ENCODE assay signal across 1 cellular context in genomic region chr1:109274533-109275476, GRCh38.
TF ChIP-seq lines count a peak whose summit lies in the region.

No MANE protein-coding gene starts in this region.

TF ChIP-seq in HepG2, 621 proteins besides CTCF, POLR2A, EP300 and RAD21 (continued from another document and continues in another):
- peak; percentile 94 for TF ChIP-seq ZNF687 (CRISPR knock-in tag; IDR thresholded peaks at IDR 0.05)
- peak; percentile 67; the same call in 1 of the 2 replicates for TF ChIP-seq SP5 (CRISPR knock-in tag; IDR thresholded peaks at IDR 0.05; ENCODE audit: borderline replicate concordance, low read depth)
- no peak for TF ChIP-seq ZNF235 (CRISPR knock-in tag; IDR thresholded peaks at IDR 0.05; ENCODE audit: borderline replicate concordance)
- TF ChIP-seq POLR2G (IDR thresholded peaks at IDR 0.05; ENCODE audit: low read depth, low read length), result peak; percentile 69
- peak; percentile 84 for TF ChIP-seq TFDP2 (CRISPR knock-in tag; IDR thresholded peaks at IDR 0.05)
- TF ChIP-seq ZNF773 (CRISPR knock-in tag; IDR thresholded peaks at IDR 0.05; ENCODE audit: borderline replicate concordance), result no peak
- TF ChIP-seq FOXO4 (CRISPR knock-in tag; conservative IDR thresholded peaks at IDR 0.05), result no peak
- TF ChIP-seq SETDB1 (CRISPR knock-in tag; IDR thresholded peaks at IDR 0.05; ENCODE audit: borderline replicate concordance), result no peak
- no peak for TF ChIP-seq PRDM4 (CRISPR knock-in tag; IDR thresholded peaks at IDR 0.05; ENCODE audit: borderline replicate concordance)
- peak; percentile 82 for TF ChIP-seq GATAD2A (CRISPR knock-in tag; IDR thresholded peaks at IDR 0.05)
- peak; percentile 62; the same call in 1 of the 2 replicates for TF ChIP-seq ZSCAN30 (CRISPR knock-in tag; IDR thresholded peaks at IDR 0.05)
- no peak for TF ChIP-seq SRSF9 (IDR thresholded peaks at IDR 0.05; ENCODE audit: borderline replicate concordance, insufficient read depth, low read depth, low read length, poor library complexity, severe bottlenecking)
- TF ChIP-seq KLF16 (CRISPR knock-in tag; IDR thresholded peaks at IDR 0.05), result no peak
- TF ChIP-seq SOX6 (IDR thresholded peaks at IDR 0.05), result no peak
- peak; percentile 77 for TF ChIP-seq SOX6 (CRISPR knock-in tag; IDR thresholded peaks at IDR 0.05)
- no peak for TF ChIP-seq TRIM22 (IDR thresholded peaks at IDR 0.05)
- peak; percentile 73 for TF ChIP-seq TEAD3 (CRISPR knock-in tag; optimal IDR thresholded peaks at IDR 0.05; ENCODE audit: borderline replicate concordance)
- TF ChIP-seq SIX1 (CRISPR knock-in tag; IDR thresholded peaks at IDR 0.05; ENCODE audit: borderline replicate concordance), result no peak
- no peak for TF ChIP-seq DZIP1 (CRISPR knock-in tag; IDR thresholded peaks at IDR 0.05)
- TF ChIP-seq PBX2 (CRISPR knock-in tag; IDR thresholded peaks at IDR 0.05), result no peak
- TF ChIP-seq HIVEP1 (CRISPR knock-in tag; IDR thresholded peaks at IDR 0.05), result no peak
- TF ChIP-seq NFIC (IDR thresholded peaks at IDR 0.05; ENCODE audit: low read length), result peak; percentile 45; the same call in 1 of the 2 replicates
- peak; percentile 46 for TF ChIP-seq NFYC (CRISPR knock-in tag; IDR thresholded peaks at IDR 0.05)
- TF ChIP-seq SAP130 (CRISPR knock-in tag; IDR thresholded peaks at IDR 0.05; ENCODE audit: low read depth), result peak; percentile 70
- no peak for TF ChIP-seq ZNF180 (CRISPR knock-in tag; IDR thresholded peaks at IDR 0.05; ENCODE audit: borderline replicate concordance, low read depth)
- no peak for TF ChIP-seq SNAPC2 (CRISPR knock-in tag; IDR thresholded peaks at IDR 0.05)
- 0 out of 2 replicates have a peak, but pooled peaks have one; percentile 53 for TF ChIP-seq KLF11 (CRISPR knock-in tag; IDR thresholded peaks at IDR 0.05)
- TF ChIP-seq DMAP1 (CRISPR knock-in tag; IDR thresholded peaks at IDR 0.05), result peak; percentile 85
- TF ChIP-seq DR1 (CRISPR knock-in tag; IDR thresholded peaks at IDR 0.05), result no peak
- TF ChIP-seq ZBTB40 (IDR thresholded peaks at IDR 0.05), result no peak
- peak; percentile 62; the same call in 1 of the 2 replicates for TF ChIP-seq ZBTB40 (CRISPR knock-in tag; IDR thresholded peaks at IDR 0.05)
- no peak for TF ChIP-seq ZNF883 (CRISPR knock-in tag; IDR thresholded peaks at IDR 0.05; ENCODE audit: not compliant biosample characterization)
- TF ChIP-seq RXRB (CRISPR knock-in tag; IDR thresholded peaks at IDR 0.05; ENCODE audit: borderline replicate concordance), result peak; percentile 59; the same call in 1 of the 2 replicates
- TF ChIP-seq SRF (IDR thresholded peaks at IDR 0.05; ENCODE audit: low read depth, low read length), result no peak
- no peak; the same call in 1 of the 2 replicates for TF ChIP-seq ZNF331 (CRISPR knock-in tag; IDR thresholded peaks at IDR 0.05)
